Comparison of ENCODE assay signal across 10 cellular contexts in genomic region chr3:123105201-123106189, GRCh38. TPM values are rescaled to one million over a fixed set of nuclear protein-coding genes. Genes with fewer than 3 reads are reported as not detected.
DNase-seq lines count a peak whose midpoint lies in the region; ATAC-seq, FAIRE-seq and TF ChIP-seq lines count a peak whose summit lies in the region.
"Had no signal": no experiment of that assay in that cellular context is flagged by ENCODE, and none has a peak within 500 bp of the region (broad histone marks: within the 10 kb centered on the region; RNA-seq: fewer than 3 reads in every experiment).

No MANE protein-coding gene starts in this region.

- FAIRE-seq in kidney (lab: Jason Lieb, UNC), result no peak
- FAIRE-seq: G401.6 had no signal

- POLR2A ChIA-PET in HEK293T (lab: Yijun Ruan, JAX), result no interaction called here

- DNase-seq in WERI-Rb-1 (peak; percentile 49), spleen (peak; percentile 79), kidney (no peak), DMS153 treated with DMSO at 0.1 percent for 48 hours (lab: John Stamatoyannopoulos, UW; ENCODE audit: unreplicated experiment) (no peak), HEK293T (ENCODE audit: extremely low spot score) (no peak)
- DNase-seq: activated CD4-positive, alpha-beta memory T cell treated with anti-CD3 and anti-CD28 coated beads, Interleukin-2, amount 10 ng/mL, durations not matched to agents 7 days and 5 days; natural killer cell had no signal

- TF ChIP-seq POLR2A in spleen (IDR thresholded peaks at IDR 0.05), result no peak

- H3K9me3 ChIP-seq in WERI-Rb-1 (ENCODE audit: severe bottlenecking) (no peaks in the 10 kb centered on the region), spleen (no peaks in the 10 kb centered on the region), kidney (ENCODE audit: control insufficient read depth in 1 of 2, low read length in 2 of 2) (no peaks in the 10 kb centered on the region)

- CTCF ChIA-PET in HEK293T (lab: Yijun Ruan, JAX), result no interaction called here

- ATAC-seq in GM18907 (IDR thresholded peaks at IDR 0.05; ENCODE audit: unreplicated experiment) (peak; percentile 58), HG03159 (IDR thresholded peaks at IDR 0.05; ENCODE audit: unreplicated experiment) (peak; percentile 68)
- ATAC-seq: natural killer cell had no signal

- H3K36me3 ChIP-seq in WERI-Rb-1 (peaks cover 76% of the 10 kb centered on the region), spleen (peaks cover 0 to 91% (median 44%) of the 10 kb centered on the region in 6 donors), kidney (ENCODE audit: control insufficient read depth in 1 of 2, insufficient read depth in 2 of 2, low read length in 2 of 2) (peaks cover 19 to 52% of the 10 kb centered on the region in 2 donors)

- WGBS in spleen, 5 donors, result 70 to 72% (median 71%) methylated on average over 12 of the region's 12 CpGs

- peaks cover 0 to 17% (median 0%) of the 10 kb centered on the region in 6 donors for H3K4me1 ChIP-seq in spleen
- peaks cover 0 to 4% of the 10 kb centered on the region in 2 donors for H3K4me1 ChIP-seq in kidney (ENCODE audit: control insufficient read depth in 1 of 2, insufficient read depth in 1 of 2, low read depth in 1 of 2, low read length in 2 of 2)

- intact Hi-C loops in spleen (cut with DNase I; ENCODE audit: low total_unique reads) (no loop called here), kidney (cut with DNase I) (no loop called here)

- no peak for TF ChIP-seq CTCF in WERI-Rb-1 (IDR thresholded peaks at IDR 0.05; ENCODE audit: low read depth, low read length)
- no peak for TF ChIP-seq CTCF in spleen (IDR thresholded peaks at IDR 0.05 in 8 of 11, conservative IDR thresholded peaks at IDR 0.05 in 3 of 11)
- no peak for TF ChIP-seq CTCF in kidney (IDR thresholded peaks at IDR 0.05; ENCODE audit: borderline replicate concordance, extremely low read depth, insufficient read depth)

- H3K27me3 ChIP-seq in WERI-Rb-1 (ENCODE audit: insufficient read depth, low read depth, severe bottlenecking) (no peaks in the 10 kb centered on the region), spleen (replicated peaks in 1 of 7) (no peaks in the 10 kb centered on the region)

- H3K9ac ChIP-seq in kidney (ENCODE audit: low read length in 2 of 2), result no peak overlapping the region

- H3K27ac ChIP-seq in WERI-Rb-1 (peak overlapping the region; percentile 59), spleen (no peak overlapping the region), kidney (ENCODE audit: low read depth in 2 of 2, low read length in 2 of 2) (no peak overlapping the region)

- H3K4me3 ChIP-seq in WERI-Rb-1 (ENCODE audit: low read depth, low read length) (no peak overlapping the region), spleen (no peak overlapping the region), kidney (ENCODE audit: low read length in 2 of 2) (no peak overlapping the region)

TF ChIP-seq in HEK293T, 16 proteins besides CTCF, POLR2A, EP300 and RAD21:
- no peak for TF ChIP-seq ELF4 (IDR thresholded peaks at IDR 0.05)
- TF ChIP-seq CTBP1 (IDR thresholded peaks at IDR 0.05; ENCODE audit: borderline replicate concordance), result no peak
- TF ChIP-seq HDGF (IDR thresholded peaks at IDR 0.05; ENCODE audit: borderline replicate concordance), result no peak
- TF ChIP-seq FOXA1 (IDR thresholded peaks at IDR 0.05), result no peak
- no peak for TF ChIP-seq SP1 (IDR thresholded peaks at IDR 0.05)
- TF ChIP-seq LEF1 (IDR thresholded peaks at IDR 0.05; ENCODE audit: borderline replicate concordance), result no peak
- no peak for TF ChIP-seq FOXK2 (IDR thresholded peaks at IDR 0.05)
- TF ChIP-seq FOXM1 (IDR thresholded peaks at IDR 0.05; ENCODE audit: borderline replicate concordance), result no peak
- TF ChIP-seq ARNT (IDR thresholded peaks at IDR 0.05), result no peak
- TF ChIP-seq BHLHE40 (IDR thresholded peaks at IDR 0.05; ENCODE audit: borderline replicate concordance), result no peak
- no peak for TF ChIP-seq L3MBTL2 (conservative IDR thresholded peaks at IDR 0.05)
- no peak for TF ChIP-seq SUZ12 (IDR thresholded peaks at IDR 0.05)
- no peak for TF ChIP-seq TARDBP (IDR thresholded peaks at IDR 0.05)
- TF ChIP-seq, protein P1, sequence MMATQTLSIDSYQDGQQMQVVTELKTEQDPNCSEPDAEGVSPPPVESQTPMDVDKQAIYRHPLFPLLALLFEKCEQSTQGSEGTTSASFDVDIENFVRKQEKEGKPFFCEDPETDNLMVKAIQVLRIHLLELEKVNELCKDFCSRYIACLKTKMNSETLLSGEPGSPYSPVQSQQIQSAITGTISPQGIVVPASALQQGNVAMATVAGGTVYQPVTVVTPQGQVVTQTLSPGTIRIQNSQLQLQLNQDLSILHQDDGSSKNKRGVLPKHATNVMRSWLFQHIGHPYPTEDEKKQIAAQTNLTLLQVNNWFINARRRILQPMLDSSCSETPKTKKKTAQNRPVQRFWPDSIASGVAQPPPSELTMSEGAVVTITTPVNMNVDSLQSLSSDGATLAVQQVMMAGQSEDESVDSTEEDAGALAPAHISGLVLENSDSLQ (IDR thresholded peaks at IDR 0.05), result no peak
- no peak for TF ChIP-seq NFRKB (IDR thresholded peaks at IDR 0.05)

RNA-seq across cellular contexts. Expression of gene PDIA5, which starts 38.7 kb away (rescaled TPM):
- 10 to 100 TPM; 16.9 to 30.2 (median 22.1) TPM for total RNA-seq in spleen
- 1 to 10 TPM; 5.8 to 8.9 (median 7.3) TPM for polyA plus RNA-seq in spleen
- 27.9 TPM for total RNA-seq in kidney
- polyA plus RNA-seq in kidney (ENCODE audit: insufficient read depth, low read depth, low replicate concordance), result 19.9 TPM

Comparison
In these comparisons a context has a peak if more than half of its experiments do, and no peak if none do; other contexts are left out.
1. DNase-seq: peak in WERI-Rb-1 (single experiment) and spleen (single experiment); none in kidney (single experiment), DMS153 treated with DMSO at 0.1 percent for 48 hours (single experiment) and HEK293T (single experiment).